Comparison of ENCODE assay signal across 8 cellular contexts in the genomic region with DNA sequence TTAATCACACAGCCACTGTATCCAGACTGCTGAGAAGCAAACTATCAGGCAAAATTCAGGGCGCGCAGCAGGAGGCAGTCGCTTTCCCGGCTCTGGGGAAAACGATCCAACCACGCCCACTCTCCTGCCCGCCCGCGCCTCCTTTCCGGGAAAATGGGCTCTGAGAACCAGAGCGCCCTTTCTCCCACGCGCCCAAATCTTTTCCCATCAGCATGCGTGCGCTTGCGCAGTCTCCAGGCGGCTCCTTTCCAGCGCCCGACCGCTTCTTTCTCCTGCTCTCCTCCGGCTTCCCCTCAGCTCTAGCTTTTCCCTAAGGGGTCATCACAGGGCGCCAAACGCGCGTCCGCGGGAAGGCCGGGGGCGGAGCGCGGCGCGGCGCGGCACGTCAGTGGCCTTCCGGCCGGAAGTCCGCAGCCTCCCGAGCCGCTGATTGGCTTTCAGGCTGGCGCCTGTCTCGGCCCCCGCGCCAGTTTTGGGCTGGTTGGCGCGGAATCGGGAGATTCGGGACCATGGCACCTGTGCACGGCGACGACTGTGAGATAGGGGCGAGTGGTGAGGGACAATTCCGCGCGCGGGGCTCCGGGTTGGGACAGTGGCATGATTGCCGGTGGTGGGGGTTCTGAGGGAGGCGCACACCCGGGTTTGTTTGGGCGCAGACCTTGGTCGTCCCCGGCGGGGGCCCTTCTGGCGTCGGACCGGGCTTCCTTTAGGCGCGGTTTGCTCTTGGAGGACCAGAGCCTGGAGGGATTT. TPM values are rescaled to one million over a fixed set of nuclear protein-coding genes. Genes with fewer than 3 reads are reported as not detected.
A peak's percentile ranks its signal among the peaks of the same experiment; 100 is the strongest.
DNase-seq lines count a peak whose midpoint lies in the region; ATAC-seq, FAIRE-seq and TF ChIP-seq lines count a peak whose summit lies in the region.

A gene with protein sequence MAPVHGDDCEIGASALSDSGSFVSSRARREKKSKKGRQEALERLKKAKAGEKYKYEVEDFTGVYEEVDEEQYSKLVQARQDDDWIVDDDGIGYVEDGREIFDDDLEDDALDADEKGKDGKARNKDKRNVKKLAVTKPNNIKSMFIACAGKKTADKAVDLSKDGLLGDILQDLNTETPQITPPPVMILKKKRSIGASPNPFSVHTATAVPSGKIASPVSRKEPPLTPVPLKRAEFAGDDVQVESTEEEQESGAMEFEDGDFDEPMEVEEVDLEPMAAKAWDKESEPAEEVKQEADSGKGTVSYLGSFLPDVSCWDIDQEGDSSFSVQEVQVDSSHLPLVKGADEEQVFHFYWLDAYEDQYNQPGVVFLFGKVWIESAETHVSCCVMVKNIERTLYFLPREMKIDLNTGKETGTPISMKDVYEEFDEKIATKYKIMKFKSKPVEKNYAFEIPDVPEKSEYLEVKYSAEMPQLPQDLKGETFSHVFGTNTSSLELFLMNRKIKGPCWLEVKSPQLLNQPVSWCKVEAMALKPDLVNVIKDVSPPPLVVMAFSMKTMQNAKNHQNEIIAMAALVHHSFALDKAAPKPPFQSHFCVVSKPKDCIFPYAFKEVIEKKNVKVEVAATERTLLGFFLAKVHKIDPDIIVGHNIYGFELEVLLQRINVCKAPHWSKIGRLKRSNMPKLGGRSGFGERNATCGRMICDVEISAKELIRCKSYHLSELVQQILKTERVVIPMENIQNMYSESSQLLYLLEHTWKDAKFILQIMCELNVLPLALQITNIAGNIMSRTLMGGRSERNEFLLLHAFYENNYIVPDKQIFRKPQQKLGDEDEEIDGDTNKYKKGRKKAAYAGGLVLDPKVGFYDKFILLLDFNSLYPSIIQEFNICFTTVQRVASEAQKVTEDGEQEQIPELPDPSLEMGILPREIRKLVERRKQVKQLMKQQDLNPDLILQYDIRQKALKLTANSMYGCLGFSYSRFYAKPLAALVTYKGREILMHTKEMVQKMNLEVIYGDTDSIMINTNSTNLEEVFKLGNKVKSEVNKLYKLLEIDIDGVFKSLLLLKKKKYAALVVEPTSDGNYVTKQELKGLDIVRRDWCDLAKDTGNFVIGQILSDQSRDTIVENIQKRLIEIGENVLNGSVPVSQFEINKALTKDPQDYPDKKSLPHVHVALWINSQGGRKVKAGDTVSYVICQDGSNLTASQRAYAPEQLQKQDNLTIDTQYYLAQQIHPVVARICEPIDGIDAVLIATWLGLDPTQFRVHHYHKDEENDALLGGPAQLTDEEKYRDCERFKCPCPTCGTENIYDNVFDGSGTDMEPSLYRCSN (N-terminal part only) (plus strand): TSS at position 466 of the 750 bp plus-strand sequence. CDS start 44 bp downstream, at position 510.

- TF ChIP-seq POLR2A in thyroid gland (IDR thresholded peaks at IDR 0.05), result no peak

- H3K36me3 ChIP-seq in adipocyte (ENCODE audit: control insufficient read depth, insufficient read depth, low read length, severe bottlenecking) (no peaks in the 10 kb centered on the region), cardiac muscle cell (peaks cover 4% of the 10 kb centered on the region), pancreas (no peaks in the 10 kb centered on the region), thyroid gland (no peaks in the 10 kb centered on the region)

- peak within 1 kb of the TSS; percentile 76 for H3K4me3 ChIP-seq in GM12875 (ENCODE audit: low read depth, low read length)
- H3K4me3 ChIP-seq in adipocyte (ENCODE audit: low read length), result peak within 1 kb of the TSS; percentile 77
- H3K4me3 ChIP-seq in cardiac muscle cell, result peak within 1 kb of the TSS; percentile 89
- peak within 1 kb of the TSS; percentile 29 to 59 (median 44) for H3K4me3 ChIP-seq in pancreas
- H3K4me3 ChIP-seq in thyroid gland (replicated peaks in 1 of 3), result peak within 1 kb of the TSS in 2 of 3 donors; percentile 27 to 58

- no peaks in the 10 kb centered on the region for H3K9me3 ChIP-seq in adipocyte (ENCODE audit: control insufficient read depth, low read length)
- no peaks in the 10 kb centered on the region for H3K9me3 ChIP-seq in cardiac muscle cell (ENCODE audit: low read depth)
- H3K9me3 ChIP-seq in pancreas, result no peaks in the 10 kb centered on the region
- H3K9me3 ChIP-seq in thyroid gland, result no peaks in the 10 kb centered on the region

- ATAC-seq in HG02759 (IDR thresholded peaks at IDR 0.05; ENCODE audit: unreplicated experiment) (peak; percentile 98), pancreas (peak; percentile 97 to 99 (median 98))

- H3K27ac ChIP-seq in cardiac muscle cell (peak within 1 kb of the TSS; percentile 87), pancreas (peak within 1 kb of the TSS; percentile 51 to 77 (median 64)), thyroid gland (peak within 1 kb of the TSS in 2 of 3 donors; percentile 46 to 49)

- WGBS in pancreas, 2 donors, result 0 to 33% methylated on average over 70 of the region's 70 CpGs
- WGBS in thyroid gland, 2 donors, result 0 to 2% methylated on average over 10 to 19 of the region's 70 CpGs

- H3K9ac ChIP-seq in adipocyte (ENCODE audit: low read length), result peak within 1 kb of the TSS; percentile 78

- intact Hi-C loops in pancreas (cut with DNase I) (no loop called here), thyroid gland (cut with DNase I) (loop anchor here (10.0 kb wide), 1 partner anchor 299 kb away; no protein-coding TSS in a partner anchor)

- H3K27me3 ChIP-seq in adipocyte (replicated peaks; ENCODE audit: control insufficient read depth, insufficient read depth, low read length) (no peaks in the 10 kb centered on the region), cardiac muscle cell (no peaks in the 10 kb centered on the region), pancreas (no peaks in the 10 kb centered on the region), thyroid gland (no peaks in the 10 kb centered on the region)

- peak; percentile 86 for DNase-seq in NCI-H128 (lab: John Stamatoyannopoulos, UW; ENCODE audit: unreplicated experiment)
- DNase-seq in SW 1271 (lab: John Stamatoyannopoulos, UW), result peak; percentile 58 to 83
- peak; percentile 94 for DNase-seq in adipocyte (ENCODE audit: low read depth)
- peak; percentile 98 to 99 for DNase-seq in cardiac muscle cell (ENCODE audit: low read depth in 1 of 2, low spot score in 1 of 2)
- peak; percentile 89 to 96 (median 93) for DNase-seq in pancreas
- DNase-seq in thyroid gland, result peak; percentile 91 to 93

- H3K4me1 ChIP-seq in adipocyte (ENCODE audit: control insufficient read depth, insufficient read depth, low read length), result no peaks in the 10 kb centered on the region
- peaks cover 10% of the 10 kb centered on the region for H3K4me1 ChIP-seq in cardiac muscle cell (ENCODE audit: low read depth)
- no peaks in the 10 kb centered on the region for H3K4me1 ChIP-seq in pancreas
- H3K4me1 ChIP-seq in thyroid gland, result peaks cover 0 to 3% of the 10 kb centered on the region in 2 donors

- peak; percentile 84 for FAIRE-seq in pancreas (lab: Jason Lieb, UNC)

- no peak for TF ChIP-seq CTCF in GM12875 (IDR thresholded peaks at IDR 0.05; ENCODE audit: borderline replicate concordance, insufficient read depth, low read depth, low read length)
- peak; percentile 41 for TF ChIP-seq CTCF in cardiac muscle cell (IDR thresholded peaks at IDR 0.05; ENCODE audit: low read depth, low read length)
- TF ChIP-seq CTCF in pancreas (IDR thresholded peaks at IDR 0.05), result no peak
- TF ChIP-seq CTCF in thyroid gland (IDR thresholded peaks at IDR 0.05), result peak in 1 of 6 experiments; percentile 25

RNA-seq across cellular contexts. Expression of the gene that starts here (rescaled TPM):
- total RNA-seq in cardiac muscle cell (18.2 and 22.9 TPM in 2 replicates), pancreas (1 to 10 TPM; 3.4 to 6.1 (median 5.3) TPM), thyroid gland (10 to 100 TPM in 1 of 4 donors, 1 to 10 TPM in 3; 8.5 to 18.9 (median 8.8) TPM)
- polyA plus RNA-seq in cardiac muscle cell (11.1 and 19.4 TPM in 2 replicates), pancreas (1 to 10 TPM; 1.4 to 2.4 TPM)

Comparison
In these comparisons a context has a peak if more than half of its experiments do, and no peak if none do; other contexts are left out.
1. Peak in every context shown above with its lines: DNase-seq, ATAC-seq, H3K4me3 ChIP-seq and H3K27ac ChIP-seq.